19 cellular contexts compared by ENCODE assay signal in the genomic region with DNA sequence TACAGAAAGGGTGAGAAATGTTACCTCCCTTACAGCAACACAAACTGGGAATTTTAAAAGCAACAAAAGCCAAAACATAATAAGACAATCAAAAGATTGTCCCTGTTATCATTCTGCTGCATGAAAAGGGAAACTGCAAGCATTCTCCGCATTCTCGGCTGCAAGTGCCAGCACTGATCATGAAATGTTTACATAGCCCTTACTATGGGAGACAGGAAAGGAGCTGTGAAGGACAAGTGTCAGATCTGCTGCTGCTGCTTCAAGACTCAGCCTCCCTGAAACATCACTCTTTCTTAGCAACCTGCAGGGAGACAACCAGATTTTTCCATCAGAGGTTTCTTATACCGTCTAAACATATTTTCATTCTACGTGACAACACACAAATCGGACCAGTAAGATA. TPM values are rescaled to one million over a fixed set of nuclear protein-coding genes. Genes with fewer than 3 reads are reported as not detected.
DNase-seq lines count a peak whose midpoint lies in the region; ATAC-seq and TF ChIP-seq lines count a peak whose summit lies in the region.
"Had no signal": no experiment of that assay in that cellular context is flagged by ENCODE, and none has a peak within 500 bp of the region (broad histone marks: within the 10 kb centered on the region; RNA-seq: fewer than 3 reads in every experiment).

No MANE protein-coding gene starts in this region.

- WGBS in GM23248 (ENCODE audit: low coverage in 1 of 2, low lambda C conversion rate in 2 of 2, missing lambda C conversion rate in 2 of 2), 2 experiments = 90 to 92% methylated on average over 5 of the region's 5 CpGs

- H3F3A ChIP-seq in GM23338 (replicated peaks; ENCODE audit: low read depth) = no peaks in the 10 kb centered on the region
- H3F3A ChIP-seq in GM23248 (ENCODE audit: insufficient read depth) = no peaks in the 10 kb centered on the region

- CTCF ChIA-PET in GM10248 (lab: Yijun Ruan, JAX) = interaction anchor here (1.6 kb wide), 1 partner anchor 11 kb away, joined by 5 read pairs; no protein-coding TSS in a partner anchor

- H3K27ac Mint-ChIP-seq in GM23338 = peak overlapping the region; percentile 30; the same call in 1 of the 2 replicates
- H3K27ac Mint-ChIP-seq in nephron progenitor cell = peak overlapping the region; percentile 94
- no peak overlapping the region for H3K27ac Mint-ChIP-seq in CD14-positive monocyte
- H3K27ac Mint-ChIP-seq: activated naive CD8-positive, alpha-beta T cell; stimulated activated effector memory CD8-positive, alpha-beta T cell treated with anti-CD3 and anti-CD28 coated beads, Interleukin-12 subunit alpha, Interleukin-12 subunit beta, amount 100 ng/mL, for 72 hours had no signal

- intact Hi-C loops in CD14-positive monocyte (cut with micrococcal nuclease) = no loop called here

- no peaks in the 10 kb centered on the region for H3K9me2 ChIP-seq in GM23338 (ENCODE audit: insufficient read depth)
- no peaks in the 10 kb centered on the region for H3K9me2 ChIP-seq in GM23248 (ENCODE audit: insufficient read depth)

- in situ Hi-C loops in GM23248 (cut with MboI) = no loop called here

- peaks cover 21% of the 10 kb centered on the region; the same call in 1 of the 2 replicates for H3K4me1 ChIP-seq in GM23338 (ENCODE audit: insufficient read depth)
- peaks cover 2% of the 10 kb centered on the region for H3K4me1 ChIP-seq in fibroblast of lung (ENCODE audit: control insufficient read depth, extremely low read depth, insufficient read depth, low read length)
- peaks cover 11% of the 10 kb centered on the region for H3K4me1 ChIP-seq in GM23248 (ENCODE audit: insufficient read depth)

- H3K9me3 ChIP-seq in fibroblast of lung (ENCODE audit: control insufficient read depth, insufficient read depth, low read depth, low read length) (no peaks in the 10 kb centered on the region), GM23248 (ENCODE audit: low read depth) (no peaks in the 10 kb centered on the region)
- H3K9me3 ChIP-seq: tibial nerve had no signal

- H3K9me3 Mint-ChIP-seq in GM23338 (no peaks in the 10 kb centered on the region), nephron progenitor cell (peaks cover 6% of the 10 kb centered on the region), CD14-positive monocyte (peaks cover 0 to 4% (median 0%) of the 10 kb centered on the region in 7 donors)
- H3K9me3 Mint-ChIP-seq: stimulated activated effector memory CD8-positive, alpha-beta T cell treated with anti-CD3 and anti-CD28 coated beads, Interleukin-12 subunit alpha, Interleukin-12 subunit beta, amount 100 ng/mL, for 72 hours had no signal

- H3K4me3 Mint-ChIP-seq in GM23338 (no peak overlapping the region), nephron progenitor cell (peak overlapping the region; percentile 55), CD14-positive monocyte (no peak overlapping the region)
- H3K4me3 Mint-ChIP-seq: activated naive CD8-positive, alpha-beta T cell; stimulated activated effector memory CD8-positive, alpha-beta T cell treated with anti-CD3 and anti-CD28 coated beads, Interleukin-12 subunit alpha, Interleukin-12 subunit beta, amount 100 ng/mL, for 72 hours had no signal

- no peak overlapping the region for H2AFZ ChIP-seq in GM23338
- H2AFZ ChIP-seq in fibroblast of lung (ENCODE audit: low read length) = peak overlapping the region; percentile 25
- H2AFZ ChIP-seq in GM23248 = no peak overlapping the region

- H3K36me3 ChIP-seq in GM23338 (ENCODE audit: insufficient read depth) = no peaks in the 10 kb centered on the region
- no peaks in the 10 kb centered on the region for H3K36me3 ChIP-seq in fibroblast of lung (ENCODE audit: control insufficient read depth, insufficient read depth, low read length)
- H3K36me3 ChIP-seq in GM23248 (ENCODE audit: low read depth) = no peaks in the 10 kb centered on the region
- H3K36me3 ChIP-seq: tibial nerve had no signal

- peaks cover 29% of the 10 kb centered on the region for H3K79me2 ChIP-seq in GM23338 (replicated peaks; ENCODE audit: insufficient read depth)
- no peaks in the 10 kb centered on the region for H3K79me2 ChIP-seq in fibroblast of lung (ENCODE audit: control insufficient read depth, insufficient read depth, low read length)
- peaks cover 98% of the 10 kb centered on the region for H3K79me2 ChIP-seq in GM23248 (ENCODE audit: insufficient read depth)

- TF ChIP-seq CTCF in GM23338 (conservative IDR thresholded peaks at IDR 0.05; ENCODE audit: low read depth in 2 of 2) (no peak), fibroblast of lung (conservative IDR thresholded peaks at IDR 0.05 in 1 of 2, IDR thresholded peaks at IDR 0.05 in 1 of 2; ENCODE audit: low read depth in 1 of 2, low read length in 2 of 2) (no peak), nephron progenitor cell (IDR thresholded peaks at IDR 0.05) (no peak), GM10248 (IDR thresholded peaks at IDR 0.05; ENCODE audit: control extremely low read depth, extremely low read depth, low read depth, missing control alignments) (no peak), CD14-positive monocyte (IDR thresholded peaks at IDR 0.05) (no peak)

- H3K9ac ChIP-seq in fibroblast of lung (ENCODE audit: insufficient read depth, low read length) (no peak overlapping the region), GM23248 (no peak overlapping the region)

- POLR2A ChIA-PET in GM10248 (lab: Yijun Ruan, JAX) = no interaction called here

- H3K36me3 Mint-ChIP-seq in GM23338 (ENCODE audit: low read depth) (no peaks in the 10 kb centered on the region), nephron progenitor cell (ENCODE audit: low read depth) (peaks cover 13% of the 10 kb centered on the region), CD14-positive monocyte (no peaks in the 10 kb centered on the region)
- H3K36me3 Mint-ChIP-seq: activated naive CD8-positive, alpha-beta T cell; stimulated activated effector memory CD8-positive, alpha-beta T cell treated with anti-CD3 and anti-CD28 coated beads, Interleukin-12 subunit alpha, Interleukin-12 subunit beta, amount 100 ng/mL, for 72 hours had no signal

- DNase-seq in GM23338 (ENCODE audit: low spot score) (peak; percentile 85), fibroblast of lung (ENCODE audit: low read depth in 2 of 2) (peak in 1 of 2 donors; percentile 28), nephron progenitor cell (no peak), GM10248 (ENCODE audit: extremely low spot score) (no peak), GM23248 (no peak), CD14-positive monocyte (ENCODE audit: low spot score) (no peak)
- DNase-seq: activated CD4-positive, alpha-beta T cell treated with anti-CD3 and anti-CD28 coated beads for 1 hour; foreskin keratinocyte; mammary epithelial cell; NCI-H1048; NCI-H2171; nucleus accumbens; T-helper 2 cell had no signal

- peak; percentile 86 for ATAC-seq in GM23338
- peak; percentile 54 for ATAC-seq in SK-N-SH treated with all-trans-retinoic acid at 6 μM for 48 hours
- no peak for ATAC-seq in GM18858 (IDR thresholded peaks at IDR 0.05; ENCODE audit: unreplicated experiment)
- ATAC-seq: foreskin keratinocyte; stimulated activated effector memory CD8-positive, alpha-beta T cell treated with anti-CD3 and anti-CD28 coated beads, Interleukin-12 subunit alpha, Interleukin-12 subunit beta, amount 100 ng/mL, for 72 hours had no signal

- peak overlapping the region; percentile 82 for H3K27ac ChIP-seq in GM23338 (ENCODE audit: low read depth)
- no peak overlapping the region for H3K27ac ChIP-seq in fibroblast of lung (ENCODE audit: insufficient read depth, low read length)
- no peak overlapping the region for H3K27ac ChIP-seq in GM23248
- H3K27ac ChIP-seq: C4-2B, foreskin keratinocyte, tibial nerve had no signal

- H3K4me2 ChIP-seq in GM23338 = 0 out of 2 replicates have a peak overlapping the region, but pooled peaks have one; percentile 2
- H3K4me2 ChIP-seq in fibroblast of lung (ENCODE audit: extremely low read depth, insufficient read depth, low read length) = peak overlapping the region; percentile 46
- no peak overlapping the region for H3K4me2 ChIP-seq in GM23248 (ENCODE audit: unreplicated experiment)

- H3K4me1 Mint-ChIP-seq in GM23338 (peaks cover 26% of the 10 kb centered on the region; the same call in 2 of the 3 replicates), nephron progenitor cell (peaks cover 49% of the 10 kb centered on the region), CD14-positive monocyte (peaks cover 17% of the 10 kb centered on the region)
- H3K4me1 Mint-ChIP-seq: stimulated activated effector memory CD8-positive, alpha-beta T cell treated with anti-CD3 and anti-CD28 coated beads, Interleukin-12 subunit alpha, Interleukin-12 subunit beta, amount 100 ng/mL, for 72 hours had no signal

- no peaks in the 10 kb centered on the region for H4K20me1 ChIP-seq in GM23338 (replicated peaks; ENCODE audit: insufficient read depth)
- H4K20me1 ChIP-seq in fibroblast of lung (ENCODE audit: control insufficient read depth, extremely low read depth, insufficient read depth, low read length) = no peaks in the 10 kb centered on the region
- H4K20me1 ChIP-seq in GM23248 (ENCODE audit: insufficient read depth) = no peaks in the 10 kb centered on the region

- H3K4me3 ChIP-seq in GM23338 = no peak overlapping the region
- peak overlapping the region in 1 of 4 experiments; percentile 31 for H3K4me3 ChIP-seq in fibroblast of lung (replicated peaks in 1 of 4; ENCODE audit: control extremely low read depth in 1 of 4, insufficient read depth in 1 of 4, low read depth in 3 of 4, low read length in 4 of 4)
- H3K4me3 ChIP-seq in GM23248 = no peak overlapping the region
- H3K4me3 ChIP-seq: tibial nerve had no signal

- H3K27me3 ChIP-seq in GM23338 (ENCODE audit: insufficient read depth) (no peaks in the 10 kb centered on the region), fibroblast of lung (ENCODE audit: control insufficient read depth, insufficient read depth, low read length) (no peaks in the 10 kb centered on the region), GM23248 (replicated peaks; ENCODE audit: insufficient read depth) (no peaks in the 10 kb centered on the region)
- H3K27me3 ChIP-seq: foreskin keratinocyte, tibial nerve had no signal

- H3K27me3 Mint-ChIP-seq in GM23338 (ENCODE audit: insufficient read depth, low read depth, poor library complexity) = peaks cover 8% of the 10 kb centered on the region
- H3K27me3 Mint-ChIP-seq in nephron progenitor cell (ENCODE audit: low read depth, poor library complexity) = no peaks in the 10 kb centered on the region
- H3K27me3 Mint-ChIP-seq in CD14-positive monocyte (ENCODE audit: low read depth in 3 of 3) = no peaks in the 10 kb centered on the region

TF ChIP-seq in SK-N-SH treated with all-trans-retinoic acid at 6 μM for 48 hours, 23 proteins besides CTCF, POLR2A, EP300 and RAD21 (continues in another document):
- TF ChIP-seq ARNTL (CRISPR knock-in tag; IDR thresholded peaks at IDR 0.05; ENCODE audit: borderline replicate concordance, low read depth) = no peak

RNA-seq across cellular contexts. Expression of gene DENND5B, which starts 20.1 kb away (rescaled TPM):
- total RNA-seq in GM23338 (2014; rRNA removed; shearing (Covaris generic)) = 17.2 and 19.3 TPM in 2 replicates
- 5.4 and 6.5 TPM in 2 replicates for polyA plus RNA-seq in GM23338 (2016; fragmentation: Nextera tagmentation; extraction: Ambion mirVana)
- total RNA-seq in fibroblast of lung = 3.6 and 5.3 TPM in 2 replicates
- 5.6 and 6.9 TPM in 2 replicates for polyA plus RNA-seq in fibroblast of lung
- polyA plus RNA-seq in fibroblast of lung (2012) = 2.7 and 3.3 TPM in 2 replicates
- polyA minus RNA-seq in fibroblast of lung (ENCODE audit: low replicate concordance) = 8.3 and 8.4 TPM in 2 replicates
- 12.0 and 12.6 TPM in 2 replicates for total RNA-seq in GM23248 (2014; rRNA removed; shearing (Covaris generic))
- polyA plus RNA-seq in GM23248 (2016; fragmentation: Nextera tagmentation; extraction: Ambion mirVana) = 9.5 and 9.9 TPM in 2 replicates
- under 1 TPM; 0.23 to 0.36 TPM for polyA plus RNA-seq in CD14-positive monocyte

Comparison
In these comparisons a context has a peak if more than half of its experiments do, and no peak if none do; other contexts are left out.
1. H3K27ac Mint-ChIP-seq: peak in GM23338 (single experiment) and nephron progenitor cell (single experiment); none in CD14-positive monocyte (0 of 7).